Comparison of ENCODE assay signal across 24 cellular contexts in genomic region chr20:46545827-46546138, GRCh38. TPM values are rescaled to one million over a fixed set of nuclear protein-coding genes. Genes with fewer than 3 reads are reported as not detected.
"Had no signal": no experiment of that assay in that cellular context is flagged by ENCODE, and none has a peak within 500 bp of the region (broad histone marks: within the 10 kb centered on the region; RNA-seq: fewer than 3 reads in every experiment).

No MANE protein-coding gene starts in this region.

- H3K4me3 ChIP-seq: cardiac muscle cell, heart right ventricle, transverse colon, uterus had no signal

- H3K9ac ChIP-seq: parathyroid adenoma had no signal

- H3K27ac ChIP-seq: cardiac muscle cell, epithelial cell of prostate, heart right ventricle, parathyroid adenoma, transverse colon, uterus had no signal

- H3K79me2 ChIP-seq: parathyroid adenoma had no signal

- H3K4me1 ChIP-seq: parathyroid adenoma, uterus had no signal

- DNase-seq: activated CD4-positive, alpha-beta memory T cell treated with anti-CD3 and anti-CD28 coated beads, Interleukin-2, amount 10 ng/mL, durations not matched to agents 7 days and 5 days; activated gamma-delta T cell treated with Interleukin-2 at 50 U/mL for 16 hours; heart right ventricle; left colon; stimulated activated CD4-positive, alpha-beta T cell treated with anti-CD3 and anti-CD28 coated beads, Interleukin-12 subunit alpha, Interleukin-12 subunit beta, amount 100 ng/mL, for 4 hours; stimulated activated CD4-positive, alpha-beta T cell treated with anti-CD3 and anti-CD28 coated beads, Interleukin-4, amount 100 ng/mL, for 4 hours; T1000; transverse colon; uterus had no signal

- H3K9me3 Mint-ChIP-seq: activated CD4-positive, alpha-beta memory T cell treated with anti-CD3 and anti-CD28 coated beads, Interleukin-2, amount 10 ng/mL, durations not matched to agents 7 days and 5 days; memory B cell; WTC11 had no signal

- H3K36me3 Mint-ChIP-seq: activated naive CD8-positive, alpha-beta T cell; memory B cell; WTC11 had no signal

- H3K27me3 ChIP-seq: cardiac muscle cell, uterus had no signal

- H3K9me3 ChIP-seq: heart right ventricle, transverse colon, uterus had no signal

- H3K4me3 Mint-ChIP-seq: memory B cell, WTC11 had no signal

- H3K36me3 ChIP-seq: cardiac muscle cell, heart right ventricle, transverse colon, uterus had no signal

- H2AFZ ChIP-seq: parathyroid adenoma had no signal

- ATAC-seq: heart right ventricle, left colon, right cardiac atrium had no signal

- H3K27me3 Mint-ChIP-seq: activated CD4-positive, alpha-beta memory T cell treated with anti-CD3 and anti-CD28 coated beads, Interleukin-2, amount 10 ng/mL, durations not matched to agents 7 days and 5 days had no signal

- H3K27ac Mint-ChIP-seq: activated CD4-positive, alpha-beta memory T cell treated with anti-CD3 and anti-CD28 coated beads, Interleukin-2, amount 10 ng/mL, durations not matched to agents 7 days and 5 days; memory B cell; WTC11 had no signal

RNA-seq across cellular contexts. Expression of gene OCSTAMP, which starts 4.7 kb away (rescaled TPM):
- total RNA-seq: cardiac muscle cell, chondrocyte, fibroblast of villous mesenchyme, heart right ventricle, left colon, lower leg skin, mononuclear cell, myocyte, pulmonary artery endothelial cell, right cardiac atrium, skeletal muscle tissue, temporal lobe, transverse colon, uterus, WTC11 had no signal

RNA-seq across cellular contexts. Expression of gene ZNF334, which starts 32.4 kb away (rescaled TPM):
- total RNA-seq: myocyte had no signal
